In genomic region chr1:42682739-42683529, GRCh38 we compare ENCODE assay signal across 1 cellular context.
TF ChIP-seq lines count a peak whose summit lies in the region.

No MANE protein-coding gene starts in this region.

TF ChIP-seq in HEK293, 187 proteins besides CTCF, POLR2A, EP300 and RAD21 (continued from another document):
- no peak for TF ChIP-seq ZBTB49 (tag by site-specific recombination; IDR thresholded peaks at IDR 0.05; ENCODE audit: low read depth)
- TF ChIP-seq, protein P1, sequence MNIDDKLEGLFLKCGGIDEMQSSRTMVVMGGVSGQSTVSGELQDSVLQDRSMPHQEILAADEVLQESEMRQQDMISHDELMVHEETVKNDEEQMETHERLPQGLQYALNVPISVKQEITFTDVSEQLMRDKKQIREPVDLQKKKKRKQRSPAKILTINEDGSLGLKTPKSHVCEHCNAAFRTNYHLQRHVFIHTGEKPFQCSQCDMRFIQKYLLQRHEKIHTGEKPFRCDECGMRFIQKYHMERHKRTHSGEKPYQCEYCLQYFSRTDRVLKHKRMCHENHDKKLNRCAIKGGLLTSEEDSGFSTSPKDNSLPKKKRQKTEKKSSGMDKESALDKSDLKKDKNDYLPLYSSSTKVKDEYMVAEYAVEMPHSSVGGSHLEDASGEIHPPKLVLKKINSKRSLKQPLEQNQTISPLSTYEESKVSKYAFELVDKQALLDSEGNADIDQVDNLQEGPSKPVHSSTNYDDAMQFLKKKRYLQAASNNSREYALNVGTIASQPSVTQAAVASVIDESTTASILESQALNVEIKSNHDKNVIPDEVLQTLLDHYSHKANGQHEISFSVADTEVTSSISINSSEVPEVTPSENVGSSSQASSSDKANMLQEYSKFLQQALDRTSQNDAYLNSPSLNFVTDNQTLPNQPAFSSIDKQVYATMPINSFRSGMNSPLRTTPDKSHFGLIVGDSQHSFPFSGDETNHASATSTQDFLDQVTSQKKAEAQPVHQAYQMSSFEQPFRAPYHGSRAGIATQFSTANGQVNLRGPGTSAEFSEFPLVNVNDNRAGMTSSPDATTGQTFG (tag by site-specific recombination; IDR thresholded peaks at IDR 0.05; ENCODE audit: borderline replicate concordance) = no peak
- TF ChIP-seq IKZF3 (tag by site-specific recombination; IDR thresholded peaks at IDR 0.05) = no peak
- TF ChIP-seq, protein P2, sequence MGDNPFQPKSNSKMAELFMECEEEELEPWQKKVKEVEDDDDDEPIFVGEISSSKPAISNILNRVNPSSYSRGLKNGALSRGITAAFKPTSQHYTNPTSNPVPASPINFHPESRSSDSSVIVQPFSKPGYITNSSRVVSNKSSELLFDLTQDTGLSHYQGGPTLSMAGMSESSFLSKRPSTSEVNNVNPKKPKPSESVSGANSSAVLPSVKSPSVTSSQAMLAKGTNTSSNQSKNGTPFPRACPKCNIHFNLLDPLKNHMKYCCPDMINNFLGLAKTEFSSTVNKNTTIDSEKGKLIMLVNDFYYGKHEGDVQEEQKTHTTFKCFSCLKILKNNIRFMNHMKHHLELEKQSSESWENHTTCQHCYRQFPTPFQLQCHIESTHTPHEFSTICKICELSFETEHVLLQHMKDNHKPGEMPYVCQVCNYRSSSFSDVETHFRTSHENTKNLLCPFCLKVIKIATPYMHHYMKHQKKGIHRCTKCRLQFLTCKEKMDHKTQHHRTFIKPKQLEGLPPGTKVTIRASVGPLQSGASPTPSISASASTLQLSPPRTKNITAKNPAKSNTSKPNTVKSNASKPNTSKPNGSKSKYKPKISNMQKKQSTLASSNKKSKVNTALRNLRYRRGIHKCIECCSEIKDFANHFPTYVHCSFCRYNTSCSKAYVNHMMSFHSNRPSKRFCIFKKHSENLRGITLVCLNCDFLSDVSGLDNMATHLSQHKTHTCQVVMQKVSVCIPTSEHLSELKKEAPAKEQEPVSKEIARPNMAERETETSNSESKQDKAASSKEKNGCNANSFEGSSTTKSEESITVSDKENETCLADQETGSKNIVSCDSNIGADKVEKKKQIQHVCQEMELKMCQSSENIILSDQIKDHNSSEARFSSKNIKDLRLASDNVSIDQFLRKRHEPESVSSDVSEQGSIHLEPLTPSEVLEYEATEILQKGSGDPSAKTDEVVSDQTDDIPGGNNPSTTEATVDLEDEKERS (tag by site-specific recombination; IDR thresholded peaks at IDR 0.05) = no peak
- TF ChIP-seq ZNF600 (tag by site-specific recombination; IDR thresholded peaks at IDR 0.05) = peak; percentile 39; the same call in 1 of the 2 replicates
- peak; percentile 34 for TF ChIP-seq ZXDB (tag by site-specific recombination; IDR thresholded peaks at IDR 0.05)
- no peak for TF ChIP-seq ZBTB6 (tag by site-specific recombination; IDR thresholded peaks at IDR 0.05)
- TF ChIP-seq ZNF23 (tag by site-specific recombination; IDR thresholded peaks at IDR 0.05; ENCODE audit: borderline replicate concordance) = no peak
- TF ChIP-seq TCF7L2 (IDR thresholded peaks at IDR 0.05; ENCODE audit: borderline replicate concordance, low read depth, low read length) = no peak
- no peak for TF ChIP-seq GLI4 (tag by site-specific recombination; IDR thresholded peaks at IDR 0.05)
- TF ChIP-seq KLF1 (tag by site-specific recombination; IDR thresholded peaks at IDR 0.05) = peak; percentile 78
- TF ChIP-seq ZNF140 (tag by site-specific recombination; IDR thresholded peaks at IDR 0.05) = no peak
- peak; percentile 60; the same call in 1 of the 2 replicates for TF ChIP-seq ZSCAN30 (tag by site-specific recombination; IDR thresholded peaks at IDR 0.05)
- TF ChIP-seq GLIS1 (tag by site-specific recombination; IDR thresholded peaks at IDR 0.05) = peak; percentile 17; the same call in 1 of the 2 replicates
- peak; percentile 81 for TF ChIP-seq KLF10 (tag by site-specific recombination; IDR thresholded peaks at IDR 0.05)
- no peak for TF ChIP-seq ZNF776 (tag by site-specific recombination; IDR thresholded peaks at IDR 0.05; ENCODE audit: borderline replicate concordance)
- no peak for TF ChIP-seq ZNF350 (tag by site-specific recombination; IDR thresholded peaks at IDR 0.05)
- TF ChIP-seq HOXC10 (CRISPR knock-in tag; IDR thresholded peaks at IDR 0.05) = no peak
- no peak for TF ChIP-seq ZNF830 (tag by site-specific recombination; IDR thresholded peaks at IDR 0.05; ENCODE audit: low read depth)
- no peak for TF ChIP-seq GLI2 (tag by site-specific recombination; IDR thresholded peaks at IDR 0.05; ENCODE audit: borderline replicate concordance, low read depth)
- TF ChIP-seq ZNF394 (tag by site-specific recombination; IDR thresholded peaks at IDR 0.05; ENCODE audit: borderline replicate concordance) = no peak
- TF ChIP-seq ZFP69B (tag by site-specific recombination; IDR thresholded peaks at IDR 0.05) = 0 out of 2 replicates have a peak, but pooled peaks have one; percentile 40
- no peak for TF ChIP-seq ZNF558 (tag by site-specific recombination; IDR thresholded peaks at IDR 0.05)
- no peak for TF ChIP-seq ZNF404 (tag by site-specific recombination; IDR thresholded peaks at IDR 0.05)
- no peak for TF ChIP-seq ZNF654 (tag by site-specific recombination; IDR thresholded peaks at IDR 0.05; ENCODE audit: low read depth)
- TF ChIP-seq ZNF747 (tag by site-specific recombination; IDR thresholded peaks at IDR 0.05) = no peak
- TF ChIP-seq RBAK (tag by site-specific recombination; IDR thresholded peaks at IDR 0.05) = no peak
- peak; percentile 98 for TF ChIP-seq SCRT2 (tag by site-specific recombination; IDR thresholded peaks at IDR 0.05)
- TF ChIP-seq ZNF362 (tag by site-specific recombination; IDR thresholded peaks at IDR 0.05) = no peak
- TF ChIP-seq, protein P3, sequence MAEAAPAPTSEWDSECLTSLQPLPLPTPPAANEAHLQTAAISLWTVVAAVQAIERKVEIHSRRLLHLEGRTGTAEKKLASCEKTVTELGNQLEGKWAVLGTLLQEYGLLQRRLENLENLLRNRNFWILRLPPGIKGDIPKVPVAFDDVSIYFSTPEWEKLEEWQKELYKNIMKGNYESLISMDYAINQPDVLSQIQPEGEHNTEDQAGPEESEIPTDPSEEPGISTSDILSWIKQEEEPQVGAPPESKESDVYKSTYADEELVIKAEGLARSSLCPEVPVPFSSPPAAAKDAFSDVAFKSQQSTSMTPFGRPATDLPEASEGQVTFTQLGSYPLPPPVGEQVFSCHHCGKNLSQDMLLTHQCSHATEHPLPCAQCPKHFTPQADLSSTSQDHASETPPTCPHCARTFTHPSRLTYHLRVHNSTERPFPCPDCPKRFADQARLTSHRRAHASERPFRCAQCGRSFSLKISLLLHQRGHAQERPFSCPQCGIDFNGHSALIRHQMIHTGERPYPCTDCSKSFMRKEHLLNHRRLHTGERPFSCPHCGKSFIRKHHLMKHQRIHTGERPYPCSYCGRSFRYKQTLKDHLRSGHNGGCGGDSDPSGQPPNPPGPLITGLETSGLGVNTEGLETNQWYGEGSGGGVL (tag by site-specific recombination; IDR thresholded peaks at IDR 0.05) = peak; percentile 44
- TF ChIP-seq OSR2 (tag by site-specific recombination; IDR thresholded peaks at IDR 0.05) = no peak
